Comparison of ENCODE assay signal across 9 cellular contexts in genomic region chr12:29066061-29066588, GRCh38.
DNase-seq lines count a peak whose midpoint lies in the region; ATAC-seq, FAIRE-seq and TF ChIP-seq lines count a peak whose summit lies in the region.
"Had no signal": no experiment of that assay in that cellular context is flagged by ENCODE, and none has a peak within 500 bp of the region (broad histone marks: within the 10 kb centered on the region; RNA-seq: fewer than 3 reads in every experiment).

No MANE protein-coding gene starts in this region.

- intact Hi-C loops in pancreas (cut with DNase I) (no loop called here), Right ventricle myocardium superior (cut with DNase I) (no loop called here)

- H3K4me2 ChIP-seq in osteoblast (ENCODE audit: insufficient read depth, low read length) = no peak overlapping the region

- no peaks in the 10 kb centered on the region for H3K79me2 ChIP-seq in osteoblast (ENCODE audit: insufficient read depth, low read length)

- WGBS in pancreas, 2 donors = 69 to 75% methylated on average over 1 of the region's 1 CpG

- H3K9me3 ChIP-seq in pancreas (no peaks in the 10 kb centered on the region), osteoblast (ENCODE audit: low read depth, low read length) (no peaks in the 10 kb centered on the region)

- H3K27me3 ChIP-seq in pancreas (no peaks in the 10 kb centered on the region), osteoblast (ENCODE audit: insufficient read depth, low read length) (no peaks in the 10 kb centered on the region)

- ATAC-seq in GM18907 (IDR thresholded peaks at IDR 0.05; ENCODE audit: unreplicated experiment) (peak; percentile 62), pancreas (peak in 1 of 4 donors; percentile 58), Right ventricle myocardium superior (ENCODE audit: poor library complexity) (no peak)

- H4K20me1 ChIP-seq in osteoblast (ENCODE audit: insufficient read depth, low read length) = no peaks in the 10 kb centered on the region

- no peak overlapping the region for H3K4me3 ChIP-seq in pancreas
- no peak overlapping the region for H3K4me3 ChIP-seq in osteoblast (ENCODE audit: insufficient read depth, low read length)

- H2AFZ ChIP-seq in osteoblast (ENCODE audit: low read length) = no peak overlapping the region

- H3K27ac ChIP-seq in pancreas = no peak overlapping the region
- H3K27ac ChIP-seq in osteoblast (ENCODE audit: low read depth, low read length) = no peak overlapping the region

- H3K36me3 ChIP-seq in pancreas (no peaks in the 10 kb centered on the region), osteoblast (ENCODE audit: insufficient read depth, low read length) (no peaks in the 10 kb centered on the region)

- H3K4me1 ChIP-seq in pancreas (peaks cover 0 to 3% (median 0%) of the 10 kb centered on the region in 3 donors), osteoblast (ENCODE audit: insufficient read depth, low read length) (no peaks in the 10 kb centered on the region)

- TF ChIP-seq CTCF in pancreas (IDR thresholded peaks at IDR 0.05) = no peak
- TF ChIP-seq CTCF in osteoblast (IDR thresholded peaks at IDR 0.05; ENCODE audit: extremely low read depth, low read depth, low read length) = no peak

- peak; percentile 51 for FAIRE-seq in pancreas (lab: Jason Lieb, UNC)
- FAIRE-seq: islet of Langerhans had no signal

- DNase-seq in HS-27A (ENCODE audit: low read depth) (peak; percentile 47), cerebellar cortex (ENCODE audit: low spot score) (peak; percentile 47), pancreas (no peak), osteoblast (ENCODE audit: insufficient read length, low spot score, missing footprints) (no peak), NCI-H146 (lab: John Stamatoyannopoulos, UW) (no peak), Right ventricle myocardium superior (no peak)
- DNase-seq in activated CD8-positive, alpha-beta memory T cell treated with anti-CD3 and anti-CD28 coated beads, Interleukin-2, amount 50 U/mL, for 4 hours = no peak

Comparison
In these comparisons a context has a peak if more than half of its experiments do, and no peak if none do; other contexts are left out.
1. DNase-seq: peak in HS-27A (single experiment) and cerebellar cortex (single experiment); none in pancreas (0 of 6), osteoblast (single experiment), NCI-H146 (single experiment), Right ventricle myocardium superior (single experiment) and activated CD8-positive, alpha-beta memory T cell treated with anti-CD3 and anti-CD28 coated beads, Interleukin-2, amount 50 U/mL, for 4 hours (single experiment).